In genomic region chr2:3574155-3574554, GRCh38 we compare ENCODE assay signal across 3 cellular contexts.
TF ChIP-seq lines count a peak whose summit lies in the region.

No MANE protein-coding gene starts in this region.

TF ChIP-seq in SK-N-SH, 30 proteins besides CTCF, POLR2A, EP300 and RAD21:
- TF ChIP-seq RXRA (IDR thresholded peaks at IDR 0.05; ENCODE audit: borderline replicate concordance, low read depth) (no peak), TAF1 (IDR thresholded peaks at IDR 0.05; ENCODE audit: borderline replicate concordance, low read depth, low read length) (no peak), CHD2 (IDR thresholded peaks at IDR 0.05; ENCODE audit: low read length, partially characterized antibody) (no peak), NFIC (IDR thresholded peaks at IDR 0.05; ENCODE audit: borderline replicate concordance) (no peak), SIN3A (IDR thresholded peaks at IDR 0.05; ENCODE audit: borderline replicate concordance, low read depth, low read length) (no peak), MXI1 (IDR thresholded peaks at IDR 0.05; ENCODE audit: low read depth, low read length) (no peak), USF1 (IDR thresholded peaks at IDR 0.05; ENCODE audit: borderline replicate concordance, low read depth) (no peak), YY1 (IDR thresholded peaks at IDR 0.05; ENCODE audit: low read depth) (no peak), TCF12 (IDR thresholded peaks at IDR 0.05) (no peak), FOXJ3 (CRISPR knock-in tag; IDR thresholded peaks at IDR 0.05) (no peak), PBX3 (IDR thresholded peaks at IDR 0.05) (no peak), ELF1 (IDR thresholded peaks at IDR 0.05) (no peak)
TF ChIP-seq in SK-N-SH: peak in this region for 0.

TF ChIP-seq in SK-N-SH treated with all-trans-retinoic acid at 6 μM for 48 hours, 23 proteins besides CTCF, POLR2A, EP300 and RAD21:
- TF ChIP-seq ZC3H10 (CRISPR knock-in tag; IDR thresholded peaks at IDR 0.05): no peak
- no peak for TF ChIP-seq BACH2 (CRISPR knock-in tag; IDR thresholded peaks at IDR 0.05; ENCODE audit: borderline replicate concordance)
- TF ChIP-seq ZFP30 (CRISPR knock-in tag; IDR thresholded peaks at IDR 0.05): no peak
- no peak for TF ChIP-seq PATZ1 (CRISPR knock-in tag; IDR thresholded peaks at IDR 0.05; ENCODE audit: borderline replicate concordance)
- no peak for TF ChIP-seq ZNF70 (CRISPR knock-in tag; IDR thresholded peaks at IDR 0.05)
- TF ChIP-seq SNAI2 (CRISPR knock-in tag; IDR thresholded peaks at IDR 0.05): no peak

TF ChIP-seq in GM12878, 131 proteins besides CTCF, POLR2A, EP300 and RAD21:
- no peak for TF ChIP-seq EGR1 (IDR thresholded peaks at IDR 0.05; ENCODE audit: borderline replicate concordance in 1 of 2, low read depth in 2 of 2, low read length in 2 of 2)
- no peak for TF ChIP-seq STAT3 (IDR thresholded peaks at IDR 0.05; ENCODE audit: low read depth, low read length)
- no peak for TF ChIP-seq PAX8 (IDR thresholded peaks at IDR 0.05)
